Comparison of ENCODE assay signal across 1 cellular context in the genomic region with DNA sequence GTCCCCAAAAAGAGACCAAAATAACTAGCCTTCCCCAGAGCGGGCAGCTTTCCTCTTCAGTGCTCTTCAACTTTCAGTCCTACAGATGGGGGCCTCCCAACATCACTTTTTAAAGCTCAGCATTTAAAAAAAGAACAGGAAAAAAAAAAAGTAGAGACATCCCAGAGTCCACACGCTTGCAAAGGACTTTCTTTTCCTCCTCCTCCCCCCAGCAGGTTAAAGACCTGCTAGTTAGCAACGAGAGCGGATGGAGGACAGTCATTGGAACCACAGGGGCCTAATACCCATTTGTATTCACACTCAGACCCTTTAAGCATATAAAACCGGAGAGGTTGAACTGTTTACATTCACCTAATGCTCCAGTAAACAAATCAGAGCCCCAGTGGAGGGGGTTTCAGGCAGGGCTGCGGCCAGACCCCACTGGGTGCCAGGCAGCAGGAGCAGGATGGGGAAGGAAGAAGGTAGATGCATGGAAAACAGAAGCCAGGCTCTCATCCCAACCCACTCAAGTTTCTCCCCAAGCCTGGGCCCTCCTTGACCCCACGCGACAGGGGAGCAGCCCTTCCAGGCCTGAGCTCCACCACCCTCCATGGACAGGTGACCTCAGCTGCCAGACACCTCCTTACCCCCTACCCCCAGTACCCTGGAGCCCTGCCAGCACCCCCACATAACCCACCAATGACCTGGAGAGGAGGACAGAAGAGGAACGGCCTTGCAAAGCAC.
A peak's percentile ranks its signal among the peaks of the same experiment; 100 is the strongest.
TF ChIP-seq lines count a peak whose summit lies in the region.

No MANE protein-coding gene starts in this region.

TF ChIP-seq in GM12878, 131 proteins besides CTCF, POLR2A, EP300 and RAD21:
- TF ChIP-seq TAF1 (IDR thresholded peaks at IDR 0.05; ENCODE audit: borderline replicate concordance, low read depth, low read length), result peak; percentile 34; the same call in 1 of the 2 replicates
- 0 out of 2 replicates have a peak, but pooled peaks have one; percentile 19 for TF ChIP-seq YY1 (IDR thresholded peaks at IDR 0.05; ENCODE audit: low read depth, low read length)
- TF ChIP-seq SMC3 (IDR thresholded peaks at IDR 0.05; ENCODE audit: borderline replicate concordance, low read length), result peak; percentile 39; the same call in 1 of the 2 replicates
- 0 out of 2 replicates have a peak, but pooled peaks have one; percentile 31 for TF ChIP-seq CREM (IDR thresholded peaks at IDR 0.05; ENCODE audit: low read depth)
- 0 out of 2 replicates have a peak, but pooled peaks have one; percentile 28 for TF ChIP-seq NFIC (IDR thresholded peaks at IDR 0.05; ENCODE audit: low read depth, low read length)
- TF ChIP-seq IKZF2 (IDR thresholded peaks at IDR 0.05), result 0 out of 4 replicates have a peak, but pooled peaks of 1 of the 2 experiments have one; percentile 28
- TF ChIP-seq SREBF1 (IDR thresholded peaks at IDR 0.05; ENCODE audit: low read length), result no peak
- no peak for TF ChIP-seq IKZF1 (conservative IDR thresholded peaks at IDR 0.05)
- TF ChIP-seq ZNF384 (IDR thresholded peaks at IDR 0.05; ENCODE audit: borderline replicate concordance, low read depth, low read length), result peak; percentile 88
- TF ChIP-seq MEF2A (IDR thresholded peaks at IDR 0.05; ENCODE audit: insufficient read depth, low read depth, low read length), result peak; percentile 82; the same call in 1 of the 2 replicates
